Comparison of ENCODE assay signal across 19 cellular contexts in genomic region chr2:11337909-11338308, GRCh38.
"Had no signal": no experiment of that assay in that cellular context is flagged by ENCODE, and none has a peak within 500 bp of the region (broad histone marks: within the 10 kb centered on the region; RNA-seq: fewer than 3 reads in every experiment).

No MANE protein-coding gene starts in this region.

- H3K9me3 ChIP-seq: SK-N-SH had no signal

- ATAC-seq: T-cell had no signal

- H3K4me2 ChIP-seq: SK-N-SH had no signal

- DNase-seq: KBM-7, MM.1S, NCI-H1092 treated with DMSO at 0.1 percent for 48 hours, NCI-H1436, NCI-H187, NCI-H2029, NCI-H2081 treated with DMSO at 0.1 percent for 48 hours, NCI-H2171, NCI-H226, NCI-H446, NCI-H510A, NCI-H524 treated with DMSO at 0.1 percent for 48 hours, NCI-H69, NCI-H774, SHP77, SK-N-SH, SW 1271, T-cell had no signal

- H3K27ac ChIP-seq: RWPE1 had no signal

- H3K9ac ChIP-seq: SK-N-SH had no signal
